In genomic region chr18:55396979-55397378, GRCh38 we compare ENCODE assay signal across 1 cellular context.
TF ChIP-seq lines count a peak whose summit lies in the region.

No MANE protein-coding gene starts in this region.

TF ChIP-seq in HepG2, 621 proteins besides CTCF, POLR2A, EP300 and RAD21 (continued from another document):
- TF ChIP-seq ZNF333 (CRISPR knock-in tag; IDR thresholded peaks at IDR 0.05; ENCODE audit: borderline replicate concordance) = no peak
- TF ChIP-seq CEBPZ (IDR thresholded peaks at IDR 0.05; ENCODE audit: low read length) = no peak
- TF ChIP-seq U2AF2 (IDR thresholded peaks at IDR 0.05; ENCODE audit: low read depth, low read length) = no peak
- TF ChIP-seq ZBTB37 (CRISPR knock-in tag; IDR thresholded peaks at IDR 0.05) = no peak
- TF ChIP-seq ZNF205 (CRISPR knock-in tag; IDR thresholded peaks at IDR 0.05) = no peak
